30 cellular contexts compared by ENCODE assay signal in genomic region chr9:99588747-99589146, GRCh38.
"Had no signal": no experiment of that assay in that cellular context is flagged by ENCODE, and none has a peak within 500 bp of the region (broad histone marks: within the 10 kb centered on the region; RNA-seq: fewer than 3 reads in every experiment).

No MANE protein-coding gene starts in this region.

- H3K9me3 ChIP-seq: gastrocnemius medialis had no signal

- H3K4me1 ChIP-seq: foreskin keratinocyte, gastrocnemius medialis had no signal

- H3K36me3 ChIP-seq: brain microvascular endothelial cell, gastrocnemius medialis, WERI-Rb-1 had no signal

- H3K4me3 Mint-ChIP-seq: activated B cell treated with CpG ODN at 0.5 μM for 24 hours; activated CD8-positive, alpha-beta T cell treated with anti-CD3 and anti-CD28 coated beads for 36 hours; activated naive CD8-positive, alpha-beta T cell; activated T-cell treated with anti-CD3 and anti-CD28 coated beads, Interleukin-2, amount 50 U/mL, for 4 hours; activated T-helper 17 cell treated with anti-CD3 and anti-CD28 coated beads, Interleukin-2, amount 50 U/mL, for 72 hours; central memory CD8-positive, alpha-beta T cell; dendritic cell treated with granulocyte-macrophage colony-stimulating factor and Interleukin-4, amounts not matched to agents 40 ng/mL and 50 ng/mL, for 4 days; endodermal cell; T-cell; T-helper 1 cell treated with Interleukin-12 subunit alpha and Interleukin-12 subunit beta and Interleukin-4 antibody, amounts not matched to agents 30 μg/mL and 1 μg/mL, for 36 hours had no signal

- DNase-seq: activated B cell treated with CpG ODN at 0.5 μM for 24 hours; activated CD4-positive, alpha-beta T cell treated with anti-CD3 and anti-CD28 coated beads for 48 hours; activated CD4-positive, alpha-beta T cell treated with anti-CD3 and anti-CD28 coated beads, Interleukin-2, amount 50 U/mL, for 1 hour; activated CD4-positive, alpha-beta T cell treated with anti-CD3 and anti-CD28 coated beads, Interleukin-2, amount 50 U/mL, for 48 hours; activated CD8-positive, alpha-beta memory T cell treated with anti-CD3 and anti-CD28 coated beads for 24 hours; activated CD8-positive, alpha-beta T cell treated with anti-CD3 and anti-CD28 coated beads for 36 hours; activated effector memory CD4-positive, alpha-beta T cell treated with Interleukin-2 at 50 U/mL for 16 hours; activated gamma-delta T cell treated with Interleukin-2 at 50 U/mL for 16 hours; activated naive CD4-positive, alpha-beta T cell treated with anti-CD3 and anti-CD28 coated beads, Interleukin-2, amount 50 U/mL, for 16 hours; activated naive CD4-positive, alpha-beta T cell treated with Interleukin-2 at 50 U/mL for 16 hours; activated T-cell treated with anti-CD3 and anti-CD28 coated beads, Interleukin-2, amount 50 U/mL, for 4 hours; amniotic stem cell; anterior cingulate cortex; brain microvascular endothelial cell; dorsolateral prefrontal cortex; effector memory CD4-positive, alpha-beta T cell; endodermal cell; foreskin keratinocyte; gastrocnemius medialis; T-cell; T1000; WERI-Rb-1 had no signal

- H3K9me3 Mint-ChIP-seq: activated B cell treated with CpG ODN at 0.5 μM for 24 hours; activated CD8-positive, alpha-beta T cell treated with anti-CD3 and anti-CD28 coated beads for 36 hours; activated T-cell treated with anti-CD3 and anti-CD28 coated beads, Interleukin-2, amount 50 U/mL, for 4 hours; activated T-helper 17 cell treated with anti-CD3 and anti-CD28 coated beads, Interleukin-2, amount 50 U/mL, for 72 hours; central memory CD8-positive, alpha-beta T cell; dendritic cell treated with granulocyte-macrophage colony-stimulating factor and Interleukin-4, amounts not matched to agents 40 ng/mL and 50 ng/mL, for 4 days; T-cell; T-helper 1 cell treated with Interleukin-12 subunit alpha and Interleukin-12 subunit beta and Interleukin-4 antibody, amounts not matched to agents 30 μg/mL and 1 μg/mL, for 36 hours had no signal

- H3K27ac ChIP-seq: brain microvascular endothelial cell, coronary artery, dorsolateral prefrontal cortex, foreskin keratinocyte, gastrocnemius medialis, WERI-Rb-1 had no signal

- H3K36me3 Mint-ChIP-seq: activated naive CD8-positive, alpha-beta T cell; T-cell had no signal

- H3K4me3 ChIP-seq: coronary artery, dorsolateral prefrontal cortex, gastrocnemius medialis had no signal

- H3K27me3 Mint-ChIP-seq: activated B cell treated with CpG ODN at 0.5 μM for 24 hours; dendritic cell treated with granulocyte-macrophage colony-stimulating factor and Interleukin-4, amounts not matched to agents 40 ng/mL and 50 ng/mL, for 4 days had no signal

- H3K27ac Mint-ChIP-seq: activated B cell treated with CpG ODN at 0.5 μM for 24 hours; activated CD8-positive, alpha-beta T cell treated with anti-CD3 and anti-CD28 coated beads for 36 hours; activated naive CD8-positive, alpha-beta T cell; activated T-helper 17 cell treated with anti-CD3 and anti-CD28 coated beads, Interleukin-2, amount 50 U/mL, for 72 hours; dendritic cell treated with granulocyte-macrophage colony-stimulating factor and Interleukin-4, amounts not matched to agents 40 ng/mL and 50 ng/mL, for 4 days; endodermal cell; T-cell; T-helper 1 cell treated with Interleukin-12 subunit alpha and Interleukin-12 subunit beta and Interleukin-4 antibody, amounts not matched to agents 30 μg/mL and 1 μg/mL, for 36 hours had no signal

- H3K27me3 ChIP-seq: brain microvascular endothelial cell, dorsolateral prefrontal cortex, foreskin keratinocyte, gastrocnemius medialis had no signal

- H3K4me1 Mint-ChIP-seq: activated T-helper 17 cell treated with anti-CD3 and anti-CD28 coated beads, Interleukin-2, amount 50 U/mL, for 72 hours; central memory CD8-positive, alpha-beta T cell; endodermal cell; T-cell had no signal

- ATAC-seq: activated CD4-positive, CD25-positive, alpha-beta regulatory T cell treated with anti-CD3 and anti-CD28 coated beads, Interleukin-2, amount 50 U/mL, for 24 hours; activated CD8-positive, alpha-beta T cell treated with anti-CD3 and anti-CD28 coated beads for 36 hours; activated T-cell treated with anti-CD3 and anti-CD28 coated beads, Interleukin-2, amount 50 U/mL, for 4 hours; activated T-helper 17 cell treated with anti-CD3 and anti-CD28 coated beads, Interleukin-2, amount 50 U/mL, for 72 hours; esophagus mucosa; foreskin keratinocyte; gastrocnemius medialis; T-cell had no signal
